ENCODE assay signal across 1 cellular context in genomic region chr1:248804771-248805681, GRCh38.
TF ChIP-seq lines count a peak whose summit lies in the region.

No MANE protein-coding gene starts in this region.

TF ChIP-seq in HepG2, 621 proteins besides CTCF, POLR2A, EP300 and RAD21:
- TF ChIP-seq ZNF788 (CRISPR knock-in tag; IDR thresholded peaks at IDR 0.05; ENCODE audit: borderline replicate concordance) (0 out of 2 replicates have a peak, but pooled peaks have one; percentile 20), ZNF24 (IDR thresholded peaks at IDR 0.05) (no peak)
